Comparison of ENCODE assay signal across 13 cellular contexts in genomic region chr3:118793176-118793575, GRCh38.
DNase-seq lines count a peak whose midpoint lies in the region; ATAC-seq and TF ChIP-seq lines count a peak whose summit lies in the region.
"Had no signal": no experiment of that assay in that cellular context is flagged by ENCODE, and none has a peak within 500 bp of the region (broad histone marks: within the 10 kb centered on the region; RNA-seq: fewer than 3 reads in every experiment).

No MANE protein-coding gene starts in this region.

- TF ChIP-seq CTCF in HCT116 (IDR thresholded peaks at IDR 0.05 in 2 of 3, conservative IDR thresholded peaks at IDR 0.05 in 1 of 3; ENCODE audit: borderline replicate concordance in 1 of 3, insufficient read depth in 1 of 3, low read depth in 2 of 3, low read length in 2 of 3), result no peak
- TF ChIP-seq CTCF in PC-9 (conservative IDR thresholded peaks at IDR 0.05), result no peak

- no peak overlapping the region for H3K27ac ChIP-seq in HCT116 (ENCODE audit: low read depth, low read length)
- no peak overlapping the region for H3K27ac ChIP-seq in PC-9
- H3K27ac ChIP-seq: BLaER1 treated with 17β-estradiol and CSF1 and Interleukin-3, amounts not matched to agents 10 nM and 100 nM had no signal

- H3K4me2 ChIP-seq in HCT116 (ENCODE audit: low read length) (peak overlapping the region; percentile 27), PC-9 (no peak overlapping the region)

- DNase-seq in HCT116 (ENCODE audit: low read depth, low spot score) (no peak), M059J (ENCODE audit: low read depth) (peak; percentile 49), islet precursor cell (peak; percentile 74), PC-9 (no peak), Right ventricle myocardium inferior (ENCODE audit: missing footprints) (no peak), posterior vena cava (ENCODE audit: low spot score) (no peak)
- DNase-seq: CD8-positive, alpha-beta memory T cell; COR-L47; DMS153; DMS79 treated with DMSO at 0.1 percent for 48 hours; GF-D8; H9 had no signal

- H3K36me3 ChIP-seq in HCT116 (ENCODE audit: control insufficient read depth in 1 of 2, insufficient read depth in 2 of 2, low read length in 2 of 2) (peaks cover 4 to 6% of the 10 kb centered on the region in 2 experiments; a peak in 2 of 4 replicates), PC-9 (ENCODE audit: low read depth) (no peaks in the 10 kb centered on the region)
- H3K36me3 ChIP-seq: BLaER1 treated with 17β-estradiol and CSF1 and Interleukin-3, amounts not matched to agents 10 nM and 100 nM had no signal

- peaks cover 79% of the 10 kb centered on the region for H3K79me2 ChIP-seq in HCT116 (ENCODE audit: insufficient read depth, low read length)
- H3K79me2 ChIP-seq in PC-9 (ENCODE audit: low read depth), result no peaks in the 10 kb centered on the region

- H3K9me2 ChIP-seq in HCT116 (ENCODE audit: insufficient read depth) (no peaks in the 10 kb centered on the region), PC-9 (ENCODE audit: insufficient read depth) (no peaks in the 10 kb centered on the region; the same call in 1 of the 2 replicates)

- no peak for TF ChIP-seq POLR2A in HCT116 (IDR thresholded peaks at IDR 0.05; ENCODE audit: borderline replicate concordance, extremely low read depth, insufficient read depth, insufficient read length)

- intact Hi-C loops in HCT116 (cut with micrococcal nuclease), result no loop called here
- intact Hi-C loops in PC-9 (cut with micrococcal nuclease; ENCODE audit: unreplicated experiment), result no loop called here
- intact Hi-C loops in Right ventricle myocardium inferior (cut with DNase I), result no loop called here
- intact Hi-C loops in posterior vena cava (cut with DNase I), result no loop called here

- H3F3A ChIP-seq in PC-9 (ENCODE audit: insufficient read depth, low read depth), result no peaks in the 10 kb centered on the region

- H3K27me3 ChIP-seq in HCT116 (ENCODE audit: insufficient read depth, low read length) (no peaks in the 10 kb centered on the region), PC-9 (ENCODE audit: insufficient read depth, low read depth) (no peaks in the 10 kb centered on the region)
- H3K27me3 ChIP-seq: BLaER1 treated with 17β-estradiol and CSF1 and Interleukin-3, amounts not matched to agents 10 nM and 100 nM had no signal

- no TSS peak for BruUV-seq in HCT116 (replicated peaks; lab: Mats Ljungman, UMichigan)
- no TSS peak for BruUV-seq in PC-9 (replicated peaks; lab: Mats Ljungman, UMichigan)

- TF ChIP-seq RAD21 in HCT116 (IDR thresholded peaks at IDR 0.05; ENCODE audit: low read depth), result no peak

- H3K4me1 ChIP-seq in HCT116 (ENCODE audit: control insufficient read depth in 1 of 2, insufficient read depth in 2 of 2, low read length in 2 of 2) (peaks cover 11 to 12% of the 10 kb centered on the region in 2 experiments; a peak in 3 of 4 replicates), PC-9 (replicated peaks; ENCODE audit: insufficient read depth) (no peaks in the 10 kb centered on the region)

- POLR2A ChIA-PET in HCT116 (lab: Charles Lee) (no interaction called here), PC-9 (lab: Charles Lee; ENCODE audit: unreplicated experiment) (no interaction called here)

- H3K9me3 ChIP-seq in HCT116 (ENCODE audit: control insufficient read depth in 1 of 2, insufficient read depth in 1 of 2, low read depth in 1 of 2, low read length in 2 of 2), result no peaks in the 10 kb centered on the region
- H3K9me3 ChIP-seq in PC-9 (ENCODE audit: insufficient read depth, low read depth), result no peaks in the 10 kb centered on the region
- H3K9me3 ChIP-seq: BLaER1 treated with 17β-estradiol and CSF1 and Interleukin-3, amounts not matched to agents 10 nM and 100 nM had no signal

- H3K4me3 ChIP-seq in HCT116 (replicated peaks in 1 of 2; ENCODE audit: low read depth in 1 of 2, low read length in 2 of 2) (no peak overlapping the region), PC-9 (no peak overlapping the region)
- H3K4me3 ChIP-seq: BLaER1 treated with 17β-estradiol and CSF1 and Interleukin-3, amounts not matched to agents 10 nM and 100 nM had no signal

- RAD21 ChIA-PET in HCT116 (lab: Charles Lee; ENCODE audit: low non-redundant PET in 1 of 2, low total read pairs in 2 of 2, uncharacterized antibody in 2 of 2, unreplicated experiment in 2 of 2), result no interaction called here

- no peak overlapping the region for H3K9ac ChIP-seq in HCT116 (ENCODE audit: low read length)
- H3K9ac ChIP-seq: BLaER1 treated with 17β-estradiol and CSF1 and Interleukin-3, amounts not matched to agents 10 nM and 100 nM had no signal

- ATAC-seq in HCT116 (no peak; the same call in 1 of the 2 replicates), Right ventricle myocardium inferior (no peak)

- CTCF ChIA-PET in HCT116 (lab: Charles Lee) (no interaction called here), PC-9 (lab: Charles Lee) (no interaction called here)

- H2AFZ ChIP-seq in HCT116 (ENCODE audit: low read depth, low read length, poor library complexity, severe bottlenecking) (no peak overlapping the region), PC-9 (no peak overlapping the region)

- no peaks in the 10 kb centered on the region for H4K20me1 ChIP-seq in HCT116 (ENCODE audit: insufficient read depth)
- no peaks in the 10 kb centered on the region for H4K20me1 ChIP-seq in PC-9 (ENCODE audit: insufficient read depth)
- H4K20me1 ChIP-seq: BLaER1 treated with 17β-estradiol and CSF1 and Interleukin-3, amounts not matched to agents 10 nM and 100 nM had no signal

TF ChIP-seq in HCT116, 20 proteins besides CTCF, POLR2A, EP300 and RAD21:
- no peak for TF ChIP-seq TCF7L2 (IDR thresholded peaks at IDR 0.05; ENCODE audit: borderline replicate concordance, extremely low read depth, insufficient read depth, insufficient read length)
- TF ChIP-seq SRF (IDR thresholded peaks at IDR 0.05; ENCODE audit: low read depth), result no peak
- TF ChIP-seq ZNF274 (IDR thresholded peaks at IDR 0.05; ENCODE audit: low read depth, low read length), result no peak
- TF ChIP-seq ATF3 (IDR thresholded peaks at IDR 0.05), result no peak
- TF ChIP-seq ELF1 (IDR thresholded peaks at IDR 0.05; ENCODE audit: borderline replicate concordance, low read depth), result no peak

Comparison
In these comparisons a context has a peak if more than half of its experiments do, and no peak if none do; other contexts are left out.
1. DNase-seq: peak in M059J (single experiment) and islet precursor cell (single experiment); none in HCT116 (single experiment), PC-9 (0 of 2), Right ventricle myocardium inferior (single experiment) and posterior vena cava (single experiment).